8 cellular contexts compared by ENCODE assay signal in genomic region chr16:19555186-19555937, GRCh38. TPM values are rescaled to one million over a fixed set of nuclear protein-coding genes. Genes with fewer than 3 reads are reported as not detected.
DNase-seq lines count a peak whose midpoint lies in the region; ATAC-seq and TF ChIP-seq lines count a peak whose summit lies in the region.

VPS35L (plus strand) TSS chr16:19555703; CDS start chr16:19555730, 27 bp downstream.

- no peaks in the 10 kb centered on the region for H3K27me3 ChIP-seq in BE2C

- peak within 1 kb of the TSS; percentile 97 for H3K27ac ChIP-seq in cingulate gyrus (ENCODE audit: low read depth, low read length)

- ATAC-seq in HG03439 (IDR thresholded peaks at IDR 0.05; ENCODE audit: unreplicated experiment), result peak; percentile 94

- no peaks in the 10 kb centered on the region for H3K4me1 ChIP-seq in BE2C

- peak; percentile 77 for TF ChIP-seq CTCF in BE2C (IDR thresholded peaks at IDR 0.05; ENCODE audit: low read depth, low read length)

- H3K4me3 ChIP-seq in BE2C (ENCODE audit: low read depth, low read length), result peak within 1 kb of the TSS; percentile 86

- peaks cover 5% of the 10 kb centered on the region for H3K36me3 ChIP-seq in BE2C

- TF ChIP-seq POLR2A in GM19193 (IDR thresholded peaks at IDR 0.05; ENCODE audit: extremely low read depth, insufficient read depth, insufficient read length), result peak; percentile 81

- H3K9me3 ChIP-seq in BE2C, result no peaks in the 10 kb centered on the region

- DNase-seq in BE2C, result peak; percentile 98
- DNase-seq in NCI-H510A treated with DMSO at 0.1 percent for 48 hours (lab: John Stamatoyannopoulos, UW), result peak; percentile 99
- peak; percentile 95 to 97 for DNase-seq in activated CD4-positive, alpha-beta T cell treated with anti-CD3 and anti-CD28 coated beads for 4 hours
- peak; percentile 97 for DNase-seq in kidney glomerular epithelial cell (lab: John Stamatoyannopoulos, UW)
- DNase-seq in stimulated activated CD4-positive, alpha-beta T cell treated with anti-CD3 and anti-CD28 coated beads, Interleukin-1b, Interleukin-23, amount 100 ng/mL, for 1 hour (ENCODE audit: low read depth in 2 of 2), result peak; percentile 89 to 92

RNA-seq across cellular contexts. Expression of gene VPS35L, which starts in this region (rescaled TPM):
- 29.8 TPM for polyA plus RNA-seq in BE2C (2012; ENCODE audit: insufficient read depth, insufficient read length, low read depth)

Comparison
In these comparisons a context has a peak if more than half of its experiments do, and no peak if none do; other contexts are left out.
1. Peak in every context shown above with its lines: DNase-seq, ATAC-seq, H3K4me3 ChIP-seq and H3K27ac ChIP-seq.